ENCODE assay signal across 8 cellular contexts in the genomic region with DNA sequence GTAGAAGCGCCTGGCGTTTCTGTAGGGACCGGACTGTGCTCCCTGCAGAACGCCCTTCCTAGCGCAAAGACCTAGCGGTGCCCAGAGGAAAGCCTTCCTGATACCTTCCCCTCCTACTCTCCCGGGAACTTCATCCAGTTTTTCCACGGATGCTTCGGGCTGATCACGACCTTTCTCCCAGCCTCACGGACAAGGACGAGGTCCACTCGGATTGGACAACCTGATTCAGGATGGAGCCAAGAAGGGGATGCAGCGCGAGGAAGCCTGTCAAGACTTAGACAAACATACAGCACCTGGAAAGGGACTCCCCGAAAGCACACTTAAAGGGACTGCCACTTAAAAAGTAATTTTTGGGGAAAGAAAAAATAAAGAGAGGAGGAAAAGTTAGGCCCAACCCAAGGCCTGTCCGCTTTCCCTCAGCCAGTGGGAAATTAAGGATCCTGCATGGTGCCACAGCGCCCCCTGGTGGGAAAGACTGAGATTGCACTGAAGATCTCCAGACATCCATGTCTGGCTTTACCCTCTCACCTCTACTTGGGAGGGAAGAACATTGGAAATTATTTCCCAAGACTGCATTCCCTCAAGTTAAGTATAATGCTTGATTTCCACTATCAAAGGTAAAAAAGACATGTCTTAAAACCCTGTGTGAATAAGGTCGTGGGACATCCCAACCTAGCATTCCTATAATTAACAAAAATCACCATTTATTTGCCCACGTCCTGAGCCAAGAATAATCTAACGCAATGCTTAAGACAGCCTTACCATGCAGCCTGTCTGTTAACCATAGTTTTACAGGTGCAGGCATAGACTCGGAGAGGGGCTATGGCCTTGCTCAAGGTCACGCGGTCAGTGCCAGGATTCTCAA. TPM values are rescaled to one million over a fixed set of nuclear protein-coding genes. Genes with fewer than 3 reads are reported as not detected.
DNase-seq lines count a peak whose midpoint lies in the region; ATAC-seq and TF ChIP-seq lines count a peak whose summit lies in the region.

No MANE protein-coding gene starts in this region.

- H3K27me3 ChIP-seq in CD4-positive, alpha-beta T cell (ENCODE audit: control insufficient read depth, insufficient read depth, low read length) = no peaks in the 10 kb centered on the region
- no peaks in the 10 kb centered on the region for H3K27me3 ChIP-seq in H9 (ENCODE audit: insufficient read depth, low read length)
- H3K27me3 ChIP-seq in uterus = no peaks in the 10 kb centered on the region

- H2BK5ac ChIP-seq in H9 (ENCODE audit: insufficient read length, low read length) = no peak overlapping the region

- CTCF ChIA-PET in CD4-positive, alpha-beta T cell (lab: Charles Lee) = no interaction called here

- peak; percentile 49 to 82 (median 64) for DNase-seq in CD4-positive, alpha-beta T cell
- DNase-seq in H9 (peak; percentile 71), RKO (ENCODE audit: low spot score) (peak; percentile 39), glomerular visceral epithelial cell (ENCODE audit: extremely low spot score) (peak; percentile 65), posterior vena cava (ENCODE audit: low spot score) (peak; percentile 90), uterus (peak; percentile 70 to 72), middle frontal gyrus (ENCODE audit: extremely low spot score, low spot score) (no peak)
- peak; percentile 91 for DNase-seq in activated effector memory CD4-positive, alpha-beta T cell treated with anti-CD3 and anti-CD28 coated beads, Interleukin-2, amount 50 U/mL, for 16 hours

- POLR2A ChIA-PET in CD4-positive, alpha-beta T cell (lab: Charles Lee) = no interaction called here

- no peaks in the 10 kb centered on the region for H3K23me2 ChIP-seq in H9 (ENCODE audit: insufficient read length, low read depth, low read length, poor library complexity, severe bottlenecking)

- H3K27ac Mint-ChIP-seq in CD4-positive, alpha-beta T cell = no peak overlapping the region
- H3K27ac Mint-ChIP-seq in H9 = no peak overlapping the region

- H3K9ac ChIP-seq in H9 (ENCODE audit: extremely low read depth, insufficient read length, low read length) = no peak overlapping the region

- no peak overlapping the region for H3K4me3 ChIP-seq in uterus

- H3K18ac ChIP-seq in H9 (ENCODE audit: insufficient read length, low read depth, low read length) = no peak overlapping the region

- H3K23ac ChIP-seq in H9 (ENCODE audit: insufficient read length, low read depth, low read length) = no peak overlapping the region

- H3T11ph ChIP-seq in H9 (ENCODE audit: low read length) = no peak overlapping the region

- peak; percentile 48 for ATAC-seq in CD4-positive, alpha-beta T cell (ENCODE audit: poor library complexity)

- no peak overlapping the region for H3K56ac ChIP-seq in H9 (ENCODE audit: insufficient read length, low read depth, low read length)

- WGBS in H9 (ENCODE audit: extremely low coverage, insufficient read length, low lambda C conversion rate) = no CpG with 5 or more reads among the region's 24 CpGs

- no peaks in the 10 kb centered on the region for H3K9me3 Mint-ChIP-seq in CD4-positive, alpha-beta T cell
- H3K9me3 Mint-ChIP-seq in H9 = peaks cover 0 to 1% of the 10 kb centered on the region in 2 experiments; a peak in 1 of 5 replicates

- H2BK20ac ChIP-seq in H9 (ENCODE audit: low read depth, low read length, poor library complexity, severe bottlenecking) = no peak overlapping the region

- no peaks in the 10 kb centered on the region for H3K36me3 Mint-ChIP-seq in CD4-positive, alpha-beta T cell (ENCODE audit: low read depth)
- no peaks in the 10 kb centered on the region; a peak in 1 of 7 replicates for H3K36me3 Mint-ChIP-seq in H9 (ENCODE audit: insufficient read depth in 1 of 3, low read depth in 3 of 3)

- H3K27me3 Mint-ChIP-seq in CD4-positive, alpha-beta T cell = no peaks in the 10 kb centered on the region
- peaks cover 2% of the 10 kb centered on the region; the same call in 1 of the 2 replicates for H3K27me3 Mint-ChIP-seq in H9 (ENCODE audit: low read depth)

- no peak overlapping the region for H4K8ac ChIP-seq in H9 (replicated peaks; ENCODE audit: insufficient read length, low read depth, low read length)

- no peak overlapping the region for H2AFZ ChIP-seq in H9 (ENCODE audit: low read length)

- no peaks in the 10 kb centered on the region for H3K79me2 ChIP-seq in H9 (ENCODE audit: insufficient read depth, low read length)

- H3K4ac ChIP-seq in H9 (ENCODE audit: low read depth, low read length) = no peak overlapping the region

- intact Hi-C loops in CD4-positive, alpha-beta T cell (cut with DNase I, micrococcal nuclease) = loop anchor here (1.0 to 5.0 kb wide), 4 partner anchors 719 to 1306 kb away; no protein-coding TSS in a partner anchor
- intact Hi-C loops in posterior vena cava (cut with DNase I) = no loop called here
- intact Hi-C loops in uterus (cut with DNase I; ENCODE audit: low total_unique reads) = no loop called here

- no peaks in the 10 kb centered on the region for H3K9me3 ChIP-seq in CD4-positive, alpha-beta T cell (ENCODE audit: control insufficient read depth, low read length)
- H3K9me3 ChIP-seq in H9 (ENCODE audit: control insufficient read depth, low read depth, low read length) (no peaks in the 10 kb centered on the region), uterus (no peaks in the 10 kb centered on the region)

- H3K36me3 ChIP-seq in uterus = no peaks in the 10 kb centered on the region

- H4K20me1 ChIP-seq in H9 (ENCODE audit: control insufficient read depth, insufficient read depth, insufficient read length) = no peaks in the 10 kb centered on the region

- no peaks in the 10 kb centered on the region for H3K4me1 ChIP-seq in H9 (ENCODE audit: insufficient read depth, low read length)
- no peaks in the 10 kb centered on the region for H3K4me1 ChIP-seq in uterus

- H3K79me1 ChIP-seq in H9 (ENCODE audit: insufficient read depth, low read depth, low read length, poor library complexity, severe bottlenecking) = no peaks in the 10 kb centered on the region

- H2BK15ac ChIP-seq in H9 (ENCODE audit: low read depth, low read length) = no peak overlapping the region

- no peak overlapping the region for H4K5ac ChIP-seq in H9 (ENCODE audit: insufficient read length, low read depth, low read length)

- no peak overlapping the region for H4K91ac ChIP-seq in H9 (ENCODE audit: insufficient read length, low read depth, low read length)

- no peaks in the 10 kb centered on the region for H3K4me1 Mint-ChIP-seq in CD4-positive, alpha-beta T cell (ENCODE audit: low read depth)
- H3K4me1 Mint-ChIP-seq in H9 = no peaks in the 10 kb centered on the region; a peak in 1 of 4 replicates

- TF ChIP-seq POLR2A in uterus (IDR thresholded peaks at IDR 0.05) = no peak

- H2BK12ac ChIP-seq in H9 (ENCODE audit: insufficient read length, low read depth, low read length) = no peak overlapping the region

- TF ChIP-seq CTCF in CD4-positive, alpha-beta T cell (IDR thresholded peaks at IDR 0.05) = peak; percentile 98
- peak; percentile 97 for TF ChIP-seq CTCF in H9 (conservative IDR thresholded peaks at IDR 0.05)
- TF ChIP-seq CTCF in uterus (IDR thresholded peaks at IDR 0.05) = peak; percentile 86 to 92 (median 86)

- no peak overlapping the region for H3K14ac ChIP-seq in H9 (ENCODE audit: insufficient read depth, low read length)

- no peak overlapping the region for H3K4me3 Mint-ChIP-seq in CD4-positive, alpha-beta T cell
- no peak overlapping the region for H3K4me3 Mint-ChIP-seq in H9

- H3K27ac ChIP-seq in CD4-positive, alpha-beta T cell (ENCODE audit: low read depth, low read length) = no peak overlapping the region
- no peak overlapping the region for H3K27ac ChIP-seq in H9 (ENCODE audit: insufficient read length, low read depth, low read length)
- H3K27ac ChIP-seq in uterus = no peak overlapping the region

- H2AK5ac ChIP-seq in H9 (ENCODE audit: insufficient read length, low read length) = no peak overlapping the region

- no peak overlapping the region for H2BK120ac ChIP-seq in H9 (ENCODE audit: low read depth, low read length, poor library complexity, severe bottlenecking)

- H3K4me2 ChIP-seq in H9 (ENCODE audit: insufficient read depth, insufficient read length, low read length) = no peak overlapping the region

RNA-seq across cellular contexts. Expression of a gene that starts 13.4 kb away (rescaled TPM):
- 10 to 100 TPM; 47.9 to 51.7 TPM for total RNA-seq in CD4-positive, alpha-beta T cell
- 65.2 and 65.7 TPM in 2 replicates for total RNA-seq in H9 (2021)
- 10 to 100 TPM; 55.6 to 57.1 TPM for total RNA-seq in posterior vena cava
- 100 to 1,000 TPM in 1 of 4 donors, 10 to 100 TPM in 3; 45.0 to 139 (median 60.8) TPM for total RNA-seq in uterus

Comparison
In these comparisons a context has a peak if more than half of its experiments do, and no peak if none do; other contexts are left out.
1. intact Hi-C loops: an anchor here in CD4-positive, alpha-beta T cell (1.0 to 5.0 kb wide); none called in posterior vena cava and uterus.